Comparison of ENCODE assay signal across 1 cellular context in the genomic region with DNA sequence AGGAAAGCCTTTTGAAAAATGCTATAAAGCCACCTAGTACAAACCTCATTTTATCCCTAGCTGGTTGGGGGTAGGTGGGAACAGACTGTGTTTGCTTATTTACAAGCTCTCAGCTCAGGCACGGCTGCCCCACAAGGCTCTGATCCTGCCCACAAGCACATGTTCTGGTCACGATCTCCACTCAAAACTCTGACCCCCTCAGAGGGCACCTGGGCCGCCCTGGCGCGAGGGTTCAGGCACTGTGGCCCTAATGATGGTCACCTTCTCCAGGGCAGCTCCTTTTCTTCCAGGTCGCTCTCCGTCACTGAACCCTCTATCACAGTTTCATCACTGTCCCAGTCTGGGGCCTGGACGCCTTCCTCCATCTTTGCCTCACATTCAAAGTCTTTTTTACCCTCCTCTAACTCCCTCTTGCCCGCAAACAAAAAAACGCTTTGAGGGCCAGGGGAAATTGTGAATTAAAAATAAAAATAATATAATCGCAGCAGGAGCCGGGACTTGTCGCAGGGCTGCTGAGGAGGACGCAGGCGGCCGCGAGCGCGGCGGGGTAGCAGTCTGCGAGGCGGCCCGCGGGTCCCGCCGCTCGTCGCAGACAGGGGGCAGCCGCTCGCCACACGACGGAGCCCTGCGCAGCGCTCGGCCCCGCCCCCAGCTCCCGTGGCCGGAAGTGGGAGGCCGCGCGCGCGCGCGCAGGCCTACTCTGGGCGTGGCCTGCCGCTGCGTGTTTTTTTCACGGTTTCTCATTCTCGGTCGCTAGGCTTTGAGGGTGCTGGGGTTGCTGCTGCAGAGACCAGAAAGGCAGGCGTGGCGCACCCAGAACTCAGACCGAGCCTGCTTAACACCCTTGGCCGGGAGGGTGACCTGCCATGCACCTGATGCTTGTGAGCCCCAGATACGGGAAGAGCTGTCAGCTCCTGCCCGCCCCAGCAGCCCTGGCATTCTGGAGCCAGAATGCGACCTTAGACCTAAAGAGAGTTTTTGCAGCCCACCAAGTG.
A peak's percentile ranks its signal among the peaks of the same experiment; 100 is the strongest.
TF ChIP-seq lines count a peak whose summit lies in the region.

A gene with protein sequence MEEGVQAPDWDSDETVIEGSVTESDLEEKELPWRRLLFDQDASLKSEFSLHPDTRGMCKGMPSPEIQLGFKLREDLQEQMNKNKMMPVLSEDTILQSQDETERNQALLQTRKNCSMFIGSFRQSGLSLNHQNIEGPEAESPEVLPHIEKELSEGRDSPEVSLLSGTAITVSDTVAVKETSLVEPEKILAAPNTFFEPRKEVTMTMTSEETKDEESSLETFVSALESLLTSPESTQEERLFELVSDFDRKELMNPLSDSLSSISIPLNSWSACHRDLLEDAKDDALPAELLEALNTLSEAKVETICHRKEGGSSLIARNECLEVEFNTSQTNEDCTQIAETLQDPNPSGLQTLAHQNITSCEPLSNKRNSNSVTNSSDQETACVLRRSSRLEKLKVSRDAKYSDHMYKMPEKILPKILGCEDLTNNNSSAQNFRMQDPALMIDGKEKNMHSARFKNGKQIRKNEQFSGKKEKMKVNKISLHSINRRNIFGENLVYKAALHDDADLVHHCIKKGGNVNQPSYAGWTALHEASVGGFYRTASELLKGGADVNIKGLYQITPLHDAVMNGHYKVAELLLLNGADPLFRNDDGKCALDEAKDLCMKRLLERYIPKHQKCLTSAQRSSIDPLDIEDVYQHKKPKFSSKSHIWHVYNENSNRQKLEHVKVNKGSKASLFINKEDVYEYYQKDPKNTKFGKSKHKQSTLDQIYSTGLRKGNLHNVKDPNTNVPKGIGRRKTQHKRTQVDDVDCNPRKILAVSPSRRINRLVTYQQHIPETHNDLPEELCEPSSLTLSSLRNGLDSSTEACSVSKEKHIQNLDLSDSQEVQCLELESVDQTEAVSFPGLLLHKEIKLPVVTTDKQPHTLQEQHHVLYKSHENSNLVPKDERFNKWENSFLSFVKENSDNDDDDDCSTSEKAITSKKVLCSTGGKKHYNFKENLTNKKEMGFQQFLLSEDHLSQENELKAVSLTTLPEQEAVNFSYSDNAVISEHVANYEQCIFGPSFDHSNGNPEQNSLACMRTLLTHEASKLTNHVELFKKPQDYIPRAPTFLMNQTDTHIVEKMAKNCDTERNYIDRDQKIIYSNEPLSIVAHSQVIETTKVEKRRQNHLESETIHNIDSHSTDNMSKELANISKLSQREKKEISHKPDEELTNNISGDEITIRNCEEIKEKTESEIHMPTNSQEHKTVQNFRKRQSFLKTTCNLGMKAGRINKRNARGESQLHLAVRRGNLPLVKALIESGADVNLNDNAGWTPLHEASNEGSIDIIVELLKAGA (N-terminal part only) (minus strand): TSS at position 557 of the 995 bp plus-strand sequence. CDS start 192 bp downstream, at position 365.

TF ChIP-seq in HepG2, 621 proteins besides CTCF, POLR2A, EP300 and RAD21 (continued from another document and continues in another):
- TF ChIP-seq, protein P1, sequence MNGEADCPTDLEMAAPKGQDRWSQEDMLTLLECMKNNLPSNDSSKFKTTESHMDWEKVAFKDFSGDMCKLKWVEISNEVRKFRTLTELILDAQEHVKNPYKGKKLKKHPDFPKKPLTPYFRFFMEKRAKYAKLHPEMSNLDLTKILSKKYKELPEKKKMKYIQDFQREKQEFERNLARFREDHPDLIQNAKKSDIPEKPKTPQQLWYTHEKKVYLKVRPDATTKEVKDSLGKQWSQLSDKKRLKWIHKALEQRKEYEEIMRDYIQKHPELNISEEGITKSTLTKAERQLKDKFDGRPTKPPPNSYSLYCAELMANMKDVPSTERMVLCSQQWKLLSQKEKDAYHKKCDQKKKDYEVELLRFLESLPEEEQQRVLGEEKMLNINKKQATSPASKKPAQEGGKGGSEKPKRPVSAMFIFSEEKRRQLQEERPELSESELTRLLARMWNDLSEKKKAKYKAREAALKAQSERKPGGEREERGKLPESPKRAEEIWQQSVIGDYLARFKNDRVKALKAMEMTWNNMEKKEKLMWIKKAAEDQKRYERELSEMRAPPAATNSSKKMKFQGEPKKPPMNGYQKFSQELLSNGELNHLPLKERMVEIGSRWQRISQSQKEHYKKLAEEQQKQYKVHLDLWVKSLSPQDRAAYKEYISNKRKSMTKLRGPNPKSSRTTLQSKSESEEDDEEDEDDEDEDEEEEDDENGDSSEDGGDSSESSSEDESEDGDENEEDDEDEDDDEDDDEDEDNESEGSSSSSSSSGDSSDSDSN (CRISPR knock-in tag; IDR thresholded peaks at IDR 0.05) = peak; percentile 41
- no peak for TF ChIP-seq ZNF644 (CRISPR knock-in tag; IDR thresholded peaks at IDR 0.05; ENCODE audit: low read depth)
- no peak for TF ChIP-seq ZNF777 (CRISPR knock-in tag; IDR thresholded peaks at IDR 0.05)
- TF ChIP-seq, protein P2, sequence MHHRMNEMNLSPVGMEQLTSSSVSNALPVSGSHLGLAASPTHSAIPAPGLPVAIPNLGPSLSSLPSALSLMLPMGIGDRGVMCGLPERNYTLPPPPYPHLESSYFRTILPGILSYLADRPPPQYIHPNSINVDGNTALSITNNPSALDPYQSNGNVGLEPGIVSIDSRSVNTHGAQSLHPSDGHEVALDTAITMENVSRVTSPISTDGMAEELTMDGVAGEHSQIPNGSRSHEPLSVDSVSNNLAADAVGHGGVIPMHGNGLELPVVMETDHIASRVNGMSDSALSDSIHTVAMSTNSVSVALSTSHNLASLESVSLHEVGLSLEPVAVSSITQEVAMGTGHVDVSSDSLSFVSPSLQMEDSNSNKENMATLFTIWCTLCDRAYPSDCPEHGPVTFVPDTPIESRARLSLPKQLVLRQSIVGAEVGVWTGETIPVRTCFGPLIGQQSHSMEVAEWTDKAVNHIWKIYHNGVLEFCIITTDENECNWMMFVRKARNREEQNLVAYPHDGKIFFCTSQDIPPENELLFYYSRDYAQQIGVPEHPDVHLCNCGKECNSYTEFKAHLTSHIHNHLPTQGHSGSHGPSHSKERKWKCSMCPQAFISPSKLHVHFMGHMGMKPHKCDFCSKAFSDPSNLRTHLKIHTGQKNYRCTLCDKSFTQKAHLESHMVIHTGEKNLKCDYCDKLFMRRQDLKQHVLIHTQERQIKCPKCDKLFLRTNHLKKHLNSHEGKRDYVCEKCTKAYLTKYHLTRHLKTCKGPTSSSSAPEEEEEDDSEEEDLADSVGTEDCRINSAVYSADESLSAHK (CRISPR knock-in tag; IDR thresholded peaks at IDR 0.05; ENCODE audit: borderline replicate concordance) = no peak
- TF ChIP-seq, protein P3, sequence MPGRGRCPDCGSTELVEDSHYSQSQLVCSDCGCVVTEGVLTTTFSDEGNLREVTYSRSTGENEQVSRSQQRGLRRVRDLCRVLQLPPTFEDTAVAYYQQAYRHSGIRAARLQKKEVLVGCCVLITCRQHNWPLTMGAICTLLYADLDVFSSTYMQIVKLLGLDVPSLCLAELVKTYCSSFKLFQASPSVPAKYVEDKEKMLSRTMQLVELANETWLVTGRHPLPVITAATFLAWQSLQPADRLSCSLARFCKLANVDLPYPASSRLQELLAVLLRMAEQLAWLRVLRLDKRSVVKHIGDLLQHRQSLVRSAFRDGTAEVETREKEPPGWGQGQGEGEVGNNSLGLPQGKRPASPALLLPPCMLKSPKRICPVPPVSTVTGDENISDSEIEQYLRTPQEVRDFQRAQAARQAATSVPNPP (CRISPR knock-in tag; IDR thresholded peaks at IDR 0.05) = no peak
- peak; percentile 77; the same call in 1 of the 2 replicates for TF ChIP-seq EEA1 (CRISPR knock-in tag; IDR thresholded peaks at IDR 0.05; ENCODE audit: borderline replicate concordance)
- no peak for TF ChIP-seq FOSL2 (CRISPR knock-in tag; IDR thresholded peaks at IDR 0.05)
- TF ChIP-seq POLR2AphosphoS5 (IDR thresholded peaks at IDR 0.05; ENCODE audit: low read depth, low read length) = peak; percentile 72
- TF ChIP-seq CENPX (CRISPR knock-in tag; IDR thresholded peaks at IDR 0.05) = no peak
- no peak for TF ChIP-seq ZNF232 (CRISPR knock-in tag; IDR thresholded peaks at IDR 0.05; ENCODE audit: borderline replicate concordance)
- TF ChIP-seq PAF1 (CRISPR knock-in tag; IDR thresholded peaks at IDR 0.05) = no peak
- TF ChIP-seq ZNF567 (CRISPR knock-in tag; IDR thresholded peaks at IDR 0.05; ENCODE audit: borderline replicate concordance) = peak; percentile 71; the same call in 1 of the 2 replicates
- TF ChIP-seq ZSCAN22 (CRISPR knock-in tag; IDR thresholded peaks at IDR 0.05) = no peak
- TF ChIP-seq SNAPC2 (CRISPR knock-in tag; IDR thresholded peaks at IDR 0.05) = peak; percentile 53; the same call in 1 of the 2 replicates
- peak; percentile 32; the same call in 1 of the 2 replicates for TF ChIP-seq ZMAT3 (CRISPR knock-in tag; conservative IDR thresholded peaks at IDR 0.05)
- TF ChIP-seq, protein P4, sequence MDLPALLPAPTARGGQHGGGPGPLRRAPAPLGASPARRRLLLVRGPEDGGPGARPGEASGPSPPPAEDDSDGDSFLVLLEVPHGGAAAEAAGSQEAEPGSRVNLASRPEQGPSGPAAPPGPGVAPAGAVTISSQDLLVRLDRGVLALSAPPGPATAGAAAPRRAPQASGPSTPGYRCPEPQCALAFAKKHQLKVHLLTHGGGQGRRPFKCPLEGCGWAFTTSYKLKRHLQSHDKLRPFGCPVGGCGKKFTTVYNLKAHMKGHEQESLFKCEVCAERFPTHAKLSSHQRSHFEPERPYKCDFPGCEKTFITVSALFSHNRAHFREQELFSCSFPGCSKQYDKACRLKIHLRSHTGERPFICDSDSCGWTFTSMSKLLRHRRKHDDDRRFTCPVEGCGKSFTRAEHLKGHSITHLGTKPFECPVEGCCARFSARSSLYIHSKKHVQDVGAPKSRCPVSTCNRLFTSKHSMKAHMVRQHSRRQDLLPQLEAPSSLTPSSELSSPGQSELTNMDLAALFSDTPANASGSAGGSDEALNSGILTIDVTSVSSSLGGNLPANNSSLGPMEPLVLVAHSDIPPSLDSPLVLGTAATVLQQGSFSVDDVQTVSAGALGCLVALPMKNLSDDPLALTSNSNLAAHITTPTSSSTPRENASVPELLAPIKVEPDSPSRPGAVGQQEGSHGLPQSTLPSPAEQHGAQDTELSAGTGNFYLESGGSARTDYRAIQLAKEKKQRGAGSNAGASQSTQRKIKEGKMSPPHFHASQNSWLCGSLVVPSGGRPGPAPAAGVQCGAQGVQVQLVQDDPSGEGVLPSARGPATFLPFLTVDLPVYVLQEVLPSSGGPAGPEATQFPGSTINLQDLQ (CRISPR knock-in tag; IDR thresholded peaks at IDR 0.05) = 0 out of 2 replicates have a peak, but pooled peaks have one; percentile 54
- peak; percentile 77 for TF ChIP-seq ZNF280D (CRISPR knock-in tag; IDR thresholded peaks at IDR 0.05)
- no peak for TF ChIP-seq BRCA1 (CRISPR knock-in tag; IDR thresholded peaks at IDR 0.05)
- peak; percentile 29; the same call in 1 of the 3 replicates for TF ChIP-seq MXI1 (IDR thresholded peaks at IDR 0.05; ENCODE audit: borderline replicate concordance, low read depth, low read length)
- no peak; the same call in none of the 2 replicates for TF ChIP-seq THRA (CRISPR knock-in tag; IDR thresholded peaks at IDR 0.05; ENCODE audit: borderline replicate concordance)
- TF ChIP-seq ZZZ3 (CRISPR knock-in tag; IDR thresholded peaks at IDR 0.05; ENCODE audit: borderline replicate concordance) = no peak
- no peak for TF ChIP-seq KLF15 (CRISPR knock-in tag; IDR thresholded peaks at IDR 0.05; ENCODE audit: borderline replicate concordance)
- TF ChIP-seq ZNF18 (CRISPR knock-in tag; IDR thresholded peaks at IDR 0.05; ENCODE audit: insufficient replicate concordance) = peak; percentile 12
- TF ChIP-seq ATAD3A (CRISPR knock-in tag; IDR thresholded peaks at IDR 0.05) = no peak
- TF ChIP-seq CAMTA2 (CRISPR knock-in tag; IDR thresholded peaks at IDR 0.05; ENCODE audit: borderline replicate concordance) = 0 out of 2 replicates have a peak, but pooled peaks have one; percentile 30
- no peak for TF ChIP-seq KDM3A (CRISPR knock-in tag; IDR thresholded peaks at IDR 0.05; ENCODE audit: low read depth)
- TF ChIP-seq ISX (CRISPR knock-in tag; conservative IDR thresholded peaks at IDR 0.05) = no peak
- no peak for TF ChIP-seq DMAP1 (CRISPR knock-in tag; IDR thresholded peaks at IDR 0.05)
- TF ChIP-seq AGO2 (optimal IDR thresholded peaks at IDR 0.05; ENCODE audit: low read depth, low read length) = peak; percentile 28
- TF ChIP-seq ZNF501 (CRISPR knock-in tag; IDR thresholded peaks at IDR 0.05) = peak; percentile 74
- no peak for TF ChIP-seq CBX2 (IDR thresholded peaks at IDR 0.05; ENCODE audit: low read depth, low read length)
- peak; percentile 64; the same call in 1 of the 2 replicates for TF ChIP-seq CBX2 (CRISPR knock-in tag; IDR thresholded peaks at IDR 0.05; ENCODE audit: low read depth)
- no peak for TF ChIP-seq CCAR2 (optimal IDR thresholded peaks at IDR 0.05; ENCODE audit: low read depth, low read length)
- TF ChIP-seq SNAI1 (CRISPR knock-in tag; IDR thresholded peaks at IDR 0.05; ENCODE audit: borderline replicate concordance) = 0 out of 2 replicates have a peak, but pooled peaks have one; percentile 59
